1 cellular context compared by ENCODE assay signal in the genomic region with DNA sequence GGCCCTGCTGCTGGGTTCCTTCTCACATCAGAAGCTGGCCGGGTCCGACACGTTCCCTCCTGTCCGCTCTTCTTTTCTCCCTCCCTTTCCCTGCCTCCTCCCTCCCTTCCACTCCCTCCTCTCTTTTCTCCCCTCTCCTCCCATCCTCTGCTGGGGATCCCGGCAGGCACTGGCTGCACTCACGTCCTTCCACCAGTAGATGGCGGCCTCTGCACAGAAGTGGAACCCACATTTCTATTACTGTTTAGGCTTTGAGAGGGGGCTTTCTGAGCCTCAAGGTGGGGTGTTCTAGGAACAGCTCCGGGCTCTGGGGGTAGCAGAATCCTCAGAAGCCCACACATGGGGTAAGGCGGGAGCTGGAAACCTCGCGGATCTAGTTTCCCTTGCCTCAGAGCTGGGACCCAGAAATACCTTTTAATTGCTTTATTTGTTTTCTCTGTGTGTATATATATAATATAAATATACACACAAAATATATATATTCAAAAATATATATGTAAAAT.
A peak's percentile ranks its signal among the peaks of the same experiment; 100 is the strongest.
TF ChIP-seq lines count a peak whose summit lies in the region.

No MANE protein-coding gene starts in this region.

TF ChIP-seq in HepG2, 621 proteins besides CTCF, POLR2A, EP300 and RAD21 (continued from another document):
- TF ChIP-seq ZHX2 (IDR thresholded peaks at IDR 0.05; ENCODE audit: low read depth) (no peak), ZHX2 (CRISPR knock-in tag; IDR thresholded peaks at IDR 0.05; ENCODE audit: borderline replicate concordance) (no peak), STAG1 (CRISPR knock-in tag; IDR thresholded peaks at IDR 0.05) (peak; percentile 61), ASH2L (IDR thresholded peaks at IDR 0.05; ENCODE audit: insufficient read length, low read depth, low read length) (no peak)
